30 cellular contexts compared by ENCODE assay signal in the genomic region with DNA sequence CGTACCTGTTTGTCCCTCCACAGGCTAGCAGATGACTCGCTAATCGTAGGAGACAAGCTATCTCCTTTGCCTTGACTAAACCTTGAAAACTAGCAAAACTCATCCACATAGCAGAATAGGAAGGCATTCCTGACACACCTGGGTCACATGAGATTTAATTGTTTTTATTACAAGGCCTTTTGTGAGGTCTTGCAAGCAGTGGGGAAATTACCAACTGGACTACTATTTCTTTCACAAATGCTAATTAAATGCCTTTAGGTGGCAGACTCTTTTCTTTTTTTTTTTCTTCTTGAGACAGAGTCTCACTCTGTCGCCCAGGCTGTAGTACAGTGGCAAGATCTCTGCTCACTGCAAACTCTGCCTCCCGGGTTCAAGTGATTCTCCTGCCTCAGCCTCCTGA.
"Had no signal": no experiment of that assay in that cellular context is flagged by ENCODE, and none has a peak within 500 bp of the region (broad histone marks: within the 10 kb centered on the region; RNA-seq: fewer than 3 reads in every experiment).

No MANE protein-coding gene starts in this region.

- FAIRE-seq: keratinocyte, TTC549 had no signal

- H3K4me1 ChIP-seq: adrenal gland, body of pancreas, colonic mucosa, gastrocnemius medialis, upper lobe of left lung, vagina had no signal

- H3K9me3 ChIP-seq: adrenal gland, body of pancreas, colonic mucosa, gastrocnemius medialis, ovary, upper lobe of left lung, vagina had no signal

- H3K27me3 ChIP-seq: adrenal gland, body of pancreas, colonic mucosa, gastrocnemius medialis, ovary, upper lobe of left lung, vagina had no signal

- DNase-seq: activated CD4-positive, alpha-beta memory T cell treated with anti-CD3 and anti-CD28 coated beads for 36 hours; activated CD4-positive, alpha-beta T cell treated with anti-CD3 and anti-CD28 coated beads, Interleukin-2, amount 10 ng/mL, durations not matched to agents 24 days and 14 days; activated CD4-positive, CD25-positive, alpha-beta regulatory T cell treated with anti-CD3 and anti-CD28 coated beads, Interleukin-2, amount 50 U/mL, for 72 hours; activated CD8-positive, alpha-beta memory T cell treated with anti-CD3 and anti-CD28 coated beads, Interleukin-2, amount 50 U/mL, for 4 hours; activated effector memory CD4-positive, alpha-beta T cell treated with anti-CD3 and anti-CD28 coated beads, Interleukin-2, amount 50 U/mL, for 16 hours; activated naive CD4-positive, alpha-beta T cell treated with anti-CD3 and anti-CD28 coated beads for 36 hours; activated naive CD8-positive, alpha-beta T cell treated with anti-CD3 and anti-CD28 coated beads for 36 hours; activated T-cell treated with anti-CD3 and anti-CD28 coated beads, Interleukin-2, amount 50 U/mL, for 1 hour; adrenal gland; aorta; body of pancreas; cerebellar nuclear complex; colonic mucosa; effector memory CD8-positive, alpha-beta T cell; erythroblast; gastrocnemius medialis; glutamatergic neuron; left cardiac atrium; left ventricle myocardium superior; mammary epithelial cell; naive B cell; ovary; retina; stimulated activated naive CD4-positive, alpha-beta T cell treated with Interleukin-2 at 50 U/mL for 16 hours; T-helper 9 cell; upper lobe of left lung; WERI-Rb-1 had no signal

- ATAC-seq: body of pancreas; effector memory CD8-positive, alpha-beta T cell; gastrocnemius medialis; left cardiac atrium; left ventricle myocardium superior had no signal

- H3K36me3 ChIP-seq: adrenal gland, colonic mucosa, gastrocnemius medialis, ovary, upper lobe of left lung, vagina, WERI-Rb-1 had no signal

- H3K27ac ChIP-seq: adrenal gland, body of pancreas, colonic mucosa, gastrocnemius medialis, ovary, upper lobe of left lung, vagina, WERI-Rb-1 had no signal

- H3K4me3 ChIP-seq: adrenal gland, body of pancreas, colonic mucosa, gastrocnemius medialis, ovary, upper lobe of left lung, vagina had no signal
